ENCODE assay signal across 8 cellular contexts in the genomic region with DNA sequence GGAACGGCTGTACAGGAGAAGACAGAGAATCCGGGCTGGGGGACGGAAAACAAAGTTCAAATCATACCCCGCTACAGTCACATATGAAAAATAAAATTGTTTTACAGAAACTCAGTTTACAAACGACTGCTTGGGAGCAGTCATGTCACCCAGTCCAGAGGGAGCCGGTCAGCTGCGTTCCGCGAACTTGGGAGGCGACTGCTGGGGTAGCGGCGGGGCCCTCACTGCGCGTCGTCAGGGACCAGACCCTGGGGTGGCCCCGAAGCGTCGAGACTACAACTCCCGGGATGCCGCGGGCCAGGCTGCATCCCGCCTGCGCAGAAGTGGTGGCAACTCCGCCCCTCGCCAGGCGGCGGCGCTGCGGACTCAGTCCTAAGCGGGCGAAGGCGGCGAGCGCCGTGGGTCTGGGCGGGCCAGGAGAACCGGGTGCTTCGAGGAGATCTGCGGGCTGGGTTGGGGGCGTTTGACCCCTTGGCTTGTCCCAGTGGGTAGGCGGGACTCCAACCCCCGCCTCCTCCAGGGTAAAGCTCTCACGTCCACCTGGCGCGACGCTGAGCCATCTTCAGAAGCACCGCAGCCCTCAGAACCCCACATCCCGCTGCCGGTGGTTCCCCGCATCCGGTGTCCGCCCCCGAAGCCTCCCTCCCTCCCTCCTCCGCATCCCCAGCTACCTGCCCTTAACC. TPM values are rescaled to one million over a fixed set of nuclear protein-coding genes. Genes with fewer than 3 reads are reported as not detected.
A peak's percentile ranks its signal among the peaks of the same experiment; 100 is the strongest.
DNase-seq lines count a peak whose midpoint lies in the region; ATAC-seq and TF ChIP-seq lines count a peak whose summit lies in the region.

No MANE protein-coding gene starts in this region.

- intact Hi-C loops in sciatic nerve (cut with DNase I) = no loop called here

- peak; percentile 96 for TF ChIP-seq CTCF in 22Rv1 (IDR thresholded peaks at IDR 0.05)

- H3K27ac ChIP-seq in 22Rv1 = 0 out of 2 replicates have a peak overlapping the region, but pooled peaks have one; percentile 15

- ATAC-seq in GM18511 (IDR thresholded peaks at IDR 0.05; ENCODE audit: unreplicated experiment) (peak; percentile 80), HG02981 (IDR thresholded peaks at IDR 0.05; ENCODE audit: unreplicated experiment) (peak; percentile 84), sciatic nerve (peak; percentile 96)

- DNase-seq in NCI-H2029 (lab: John Stamatoyannopoulos, UW) (peak; percentile 67), T-helper 9 cell (peak; percentile 90), astrocyte of the hippocampus (ENCODE audit: low read depth, low spot score) (peak; percentile 97), hypothalamus (lab: John Stamatoyannopoulos, UW) (peak; percentile 47 to 94 (median 82)), sciatic nerve (ENCODE audit: low spot score) (peak; percentile 97)

RNA-seq across cellular contexts. Expression of gene SIT1, which starts 4.0 kb away (rescaled TPM):
- 0.67 TPM for total RNA-seq in sciatic nerve

RNA-seq across cellular contexts. Expression of gene RMRP, which starts 11.1 kb away (rescaled TPM):
- total RNA-seq in sciatic nerve = 12,220 TPM

RNA-seq across cellular contexts. Expression of gene CCDC107, which starts 11.4 kb away (rescaled TPM):
- 28.0 TPM for total RNA-seq in sciatic nerve

RNA-seq across cellular contexts. Expression of gene ARHGEF39, which starts 18.3 kb away (rescaled TPM):
- not detected for total RNA-seq in sciatic nerve

RNA-seq across cellular contexts. Expression of gene CA9, which starts 27.0 kb away (rescaled TPM):
- not detected for total RNA-seq in sciatic nerve

Comparison
In these comparisons a context has a peak if more than half of its experiments do, and no peak if none do; other contexts are left out.
1. Peak in every context shown above with its lines: DNase-seq, ATAC-seq and H3K27ac ChIP-seq.